Comparison of ENCODE assay signal across 24 cellular contexts in genomic region chr18:72539861-72540260, GRCh38. TPM values are rescaled to one million over a fixed set of nuclear protein-coding genes. Genes with fewer than 3 reads are reported as not detected.
DNase-seq lines count a peak whose midpoint lies in the region; ATAC-seq, FAIRE-seq and TF ChIP-seq lines count a peak whose summit lies in the region.
"Had no signal": no experiment of that assay in that cellular context is flagged by ENCODE, and none has a peak within 500 bp of the region (broad histone marks: within the 10 kb centered on the region; RNA-seq: fewer than 3 reads in every experiment).

No MANE protein-coding gene starts in this region.

- CTCF ChIA-PET in HepG2 (lab: Yijun Ruan, JAX; ENCODE audit: low intra/inter-chr PET ratio, low total read pairs) = no interaction called here

- TF ChIP-seq EP300 in HepG2 (IDR thresholded peaks at IDR 0.05; ENCODE audit: low read depth in 2 of 2, low read length in 2 of 2) (no peak), HepG2 (CRISPR knock-in tag; IDR thresholded peaks at IDR 0.05; ENCODE audit: borderline replicate concordance) (no peak)

- DNase-seq in NCI-H1417 (lab: John Stamatoyannopoulos, UW) (peak in 2 of 3 experiments; percentile 51 to 84), NCI-H1417 treated with DMSO at 0.1 percent for 48 hours (lab: John Stamatoyannopoulos, UW) (no peak), DMS79 treated with DMSO at 0.1 percent for 48 hours (lab: John Stamatoyannopoulos, UW) (peak; percentile 77), NCI-H524 treated with DMSO at 0.1 percent for 48 hours (lab: John Stamatoyannopoulos, UW) (peak; percentile 8), retina (peak; percentile 53), globus pallidus (ENCODE audit: low spot score) (no peak), uterus (no peak), HepG2 (ENCODE audit: low spot score) (no peak)
- DNase-seq: AML-193; C1 segment of cervical spinal cord; CD8-positive, alpha-beta T cell; DMS153; H9; HFFc6; MM.1S; NCI-H1105; NCI-H1694 treated with DMSO at 0.1 percent for 48 hours; NCI-H2171 treated with DMSO at 0.1 percent for 48 hours; NCI-H69; Peyer's patch had no signal

- no peaks in the 10 kb centered on the region for H3K9me3 ChIP-seq in uterus
- no peaks in the 10 kb centered on the region for H3K9me3 ChIP-seq in HepG2 (ENCODE audit: low read length)

- no peak for TF ChIP-seq POLR2A in uterus (IDR thresholded peaks at IDR 0.05)
- no peak for TF ChIP-seq POLR2A in HepG2 (IDR thresholded peaks at IDR 0.05; ENCODE audit: insufficient read depth in 1 of 2, low read depth in 2 of 2, low read length in 2 of 2)

- no peaks in the 10 kb centered on the region for H3K79me2 ChIP-seq in HepG2 (ENCODE audit: insufficient read depth, low read length)

- H2AFZ ChIP-seq in HepG2 (ENCODE audit: low read length) = no peak overlapping the region

- TF ChIP-seq CTCF in uterus (IDR thresholded peaks at IDR 0.05) (no peak), HepG2 (CRISPR knock-in tag; IDR thresholded peaks at IDR 0.05) (no peak)

- peaks cover 0 to 5% of the 10 kb centered on the region in 2 donors for H3K27me3 ChIP-seq in uterus
- H3K27me3 ChIP-seq in HepG2 (ENCODE audit: control insufficient read depth in 1 of 2, insufficient read depth in 2 of 2, low read length in 2 of 2) = peaks cover 1 to 19% of the 10 kb centered on the region in 2 experiments; a peak in 2 of 5 replicates
- H3K27me3 ChIP-seq: Peyer's patch had no signal

- FAIRE-seq in HepG2 (lab: Jason Lieb, UNC) = no peak
- FAIRE-seq: K562 had no signal

- 1% methylated on average over 5 of the region's 5 CpGs for WGBS in HepG2 (ENCODE audit: low lambda C conversion rate)

- BruUV-seq in HepG2 (replicated peaks; lab: Mats Ljungman, UMichigan) = no TSS peak

- TF ChIP-seq RAD21 in HepG2 (CRISPR knock-in tag; IDR thresholded peaks at IDR 0.05) = no peak

- in situ Hi-C loops in HepG2 (cut with HindIII; ENCODE audit: extremely low pct_ligation_motif_present, low pct_unique_long_range_greater_than_20kb) = loop anchor here (10.0 to 25.0 kb wide), 2 partner anchors 1605 to 1753 kb away; no protein-coding TSS in a partner anchor

- no peaks in the 10 kb centered on the region for H3K4me1 ChIP-seq in uterus
- no peaks in the 10 kb centered on the region for H3K4me1 ChIP-seq in HepG2 (ENCODE audit: insufficient read depth, low read length)

- POLR2A ChIA-PET in HepG2 (lab: Yijun Ruan, JAX) = no interaction called here

- H3K9ac ChIP-seq in HepG2 (ENCODE audit: insufficient read depth, low read depth, low read length) = no peak overlapping the region

- H3K27ac ChIP-seq in uterus (no peak overlapping the region), HepG2 (ENCODE audit: extremely low read length, insufficient read depth, low read length) (no peak overlapping the region)
- H3K27ac ChIP-seq: Peyer's patch had no signal

- H4K20me1 ChIP-seq in HepG2 (ENCODE audit: insufficient read depth, low read length) = no peaks in the 10 kb centered on the region

- H3K36me3 ChIP-seq in uterus (no peaks in the 10 kb centered on the region), HepG2 (replicated peaks in 1 of 2; ENCODE audit: control insufficient read depth in 1 of 2, insufficient read depth in 2 of 2, low read length in 2 of 2) (no peaks in the 10 kb centered on the region)
- H3K36me3 ChIP-seq: Peyer's patch had no signal

- intact Hi-C loops in uterus (cut with DNase I; ENCODE audit: low total_unique reads) = no loop called here
- intact Hi-C loops in HepG2 (cut with micrococcal nuclease; ENCODE audit: unreplicated experiment) = no loop called here

- H3K4me2 ChIP-seq in HepG2 (ENCODE audit: low read depth, low read length) = no peak overlapping the region

- H3K4me3 ChIP-seq in uterus = no peak overlapping the region
- no peak overlapping the region for H3K4me3 ChIP-seq in HepG2 (replicated peaks in 1 of 3; ENCODE audit: insufficient read depth in 1 of 3, low read depth in 2 of 3, low read length in 3 of 3)
- H3K4me3 ChIP-seq: K562, Peyer's patch had no signal

- no peak for ATAC-seq in HepG2
- ATAC-seq: CD8-positive, alpha-beta T cell; K562; SK-N-SH treated with all-trans-retinoic acid at 6 μM for 48 hours had no signal

TF ChIP-seq in HepG2, 621 proteins besides CTCF, POLR2A, EP300 and RAD21:
- TF ChIP-seq HNF1A (IDR thresholded peaks at IDR 0.05; ENCODE audit: low read depth) = no peak
- no peak for TF ChIP-seq HNF1A (CRISPR knock-in tag; IDR thresholded peaks at IDR 0.05; ENCODE audit: borderline replicate concordance)
- TF ChIP-seq MED8 (CRISPR knock-in tag; IDR thresholded peaks at IDR 0.05; ENCODE audit: insufficient replicate concordance) = no peak
- no peak for TF ChIP-seq ZNF331 (CRISPR knock-in tag; IDR thresholded peaks at IDR 0.05)
- no peak for TF ChIP-seq RCOR2 (CRISPR knock-in tag; IDR thresholded peaks at IDR 0.05)
- TF ChIP-seq MBNL3 (CRISPR knock-in tag; conservative IDR thresholded peaks at IDR 0.05) = no peak
- no peak for TF ChIP-seq ZSCAN9 (CRISPR knock-in tag; IDR thresholded peaks at IDR 0.05; ENCODE audit: borderline replicate concordance)
- TF ChIP-seq ZBTB39 (CRISPR knock-in tag; IDR thresholded peaks at IDR 0.05) = no peak

RNA-seq across cellular contexts. Expression of gene CBLN2, which starts 4.3 kb away (rescaled TPM):
- 10 to 100 TPM in 1 of 4 donors, not detected in 3; 17.1 TPM for total RNA-seq in uterus
- not detected in 2 replicates for total RNA-seq in HepG2 (2016; rRNA removed; fragmentation: Illumina TruSeq; extraction: Trizol)
- not detected in 2 replicates for total RNA-seq in HepG2 (2016; cell fraction: cytosol; rRNA removed; fragmentation: Illumina TruSeq; extraction: Trizol; ENCODE audit: low read depth)
- not detected in 2 replicates for total RNA-seq in HepG2 (2016; cell fraction: insoluble cytoplasmic fraction; rRNA removed; fragmentation: Illumina TruSeq; extraction: Trizol)
- total RNA-seq in HepG2 (2016; cell fraction: membrane; rRNA removed; fragmentation: Illumina TruSeq; extraction: Trizol) = not detected in 2 replicates
- not detected in 2 replicates for total RNA-seq in HepG2 (2016; cell fraction: nucleus; rRNA removed; fragmentation: Illumina TruSeq; extraction: Trizol)
- polyA plus RNA-seq in HepG2 (2011; rRNA removed) = not detected in 2 replicates
- not detected in 2 replicates for polyA plus RNA-seq in HepG2 (2011; cell fraction: cytosol; rRNA removed)
- not detected in 2 replicates for polyA plus RNA-seq in HepG2 (2011; cell fraction: nucleus; rRNA removed)
- polyA plus RNA-seq in HepG2 (2012) = not detected in 2 replicates
- not detected in 2 replicates for polyA plus RNA-seq in HepG2 (2016; cell fraction: cytosol; fragmentation: Illumina TruSeq; extraction: Trizol; ENCODE audit: low read depth)
- polyA plus RNA-seq in HepG2 (2016; cell fraction: insoluble cytoplasmic fraction; fragmentation: Illumina TruSeq; extraction: Trizol; ENCODE audit: low read depth) = not detected in 2 replicates
- polyA plus RNA-seq in HepG2 (2016; cell fraction: membrane; fragmentation: Illumina TruSeq; extraction: Trizol; ENCODE audit: low read depth) = not detected in 2 replicates
- not detected in 2 replicates for polyA plus RNA-seq in HepG2 (2016; cell fraction: nucleus; fragmentation: Illumina TruSeq; extraction: Trizol; ENCODE audit: insufficient read depth, low read depth)
- polyA minus RNA-seq in HepG2 (2011; rRNA and poly(A)+ RNA removed; ENCODE audit: low replicate concordance) = not detected in 2 replicates
- not detected in 2 replicates for polyA minus RNA-seq in HepG2 (2011; cell fraction: cytosol; rRNA and poly(A)+ RNA removed)
- not detected in 2 replicates for polyA minus RNA-seq in HepG2 (2011; cell fraction: nucleus; rRNA and poly(A)+ RNA removed)
- total RNA-seq: CD8-positive, alpha-beta T cell; H9; HFFc6; K562; OCI-LY7; T-helper 2 cell treated with Interferon-gamma antibody and Interleukin-4, amounts not matched to agents 100 ng/mL and 5 ng/mL, for 36 hours had no signal
- polyA plus RNA-seq: K562 had no signal

Comparison
In these comparisons a context has a peak if more than half of its experiments do, and no peak if none do; other contexts are left out.
1. DNase-seq: peak in NCI-H1417 (2 of 3), DMS79 treated with DMSO at 0.1 percent for 48 hours (single experiment), NCI-H524 treated with DMSO at 0.1 percent for 48 hours (single experiment) and retina (single experiment); none in NCI-H1417 treated with DMSO at 0.1 percent for 48 hours (single experiment), globus pallidus (single experiment), uterus (0 of 2) and HepG2 (single experiment).